Comparison of ENCODE assay signal across 8 cellular contexts in genomic region chr15:28989239-28989830, GRCh38.
DNase-seq lines count a peak whose midpoint lies in the region; ATAC-seq, FAIRE-seq and TF ChIP-seq lines count a peak whose summit lies in the region.

No MANE protein-coding gene starts in this region.

- CTCF ChIA-PET in activated CD8-positive, alpha-beta T cell treated with anti-CD3 and anti-CD28 coated beads for 36 hours (lab: Charles Lee): interaction anchor here (0.7 to 5.0 kb wide), 7 partner anchors 12 to 113 kb away, joined by 3 to 25 read pairs (median 6); no protein-coding TSS in a partner anchor

- H3K4me1 Mint-ChIP-seq in activated CD8-positive, alpha-beta T cell treated with anti-CD3 and anti-CD28 coated beads for 36 hours (ENCODE audit: low read depth): peaks cover 35% of the 10 kb centered on the region

- no peak overlapping the region for H3K27ac ChIP-seq in kidney (ENCODE audit: low read depth in 2 of 2, low read length in 2 of 2)

- H3K4me1 ChIP-seq in kidney (ENCODE audit: control insufficient read depth in 1 of 2, insufficient read depth in 1 of 2, low read depth in 1 of 2, low read length in 2 of 2): no peaks in the 10 kb centered on the region

- no peaks in the 10 kb centered on the region for H3K9me3 ChIP-seq in kidney (ENCODE audit: control insufficient read depth in 1 of 2, low read length in 2 of 2)

- H3K9me3 Mint-ChIP-seq in activated CD8-positive, alpha-beta T cell treated with anti-CD3 and anti-CD28 coated beads for 36 hours: peaks cover 7% of the 10 kb centered on the region

- H3K4me3 Mint-ChIP-seq in activated CD8-positive, alpha-beta T cell treated with anti-CD3 and anti-CD28 coated beads for 36 hours: no peak overlapping the region

- peak in 12 of 14 donors; percentile 24 to 87 (median 70) for DNase-seq in C1 segment of cervical spinal cord (lab: John Stamatoyannopoulos, UW)
- peak; percentile 60 for DNase-seq in Jurkat, Clone E6-1 (ENCODE audit: low read depth, low spot score)
- peak; percentile 68 for DNase-seq in activated CD8-positive, alpha-beta T cell treated with anti-CD3 and anti-CD28 coated beads for 36 hours
- DNase-seq in kidney tubule cell (ENCODE audit: low spot score): peak; percentile 17
- DNase-seq in kidney: no peak
- no peak for DNase-seq in NCI-H2029 treated with DMSO at 0.1 percent for 48 hours (lab: John Stamatoyannopoulos, UW)

- H3K27ac Mint-ChIP-seq in activated CD8-positive, alpha-beta T cell treated with anti-CD3 and anti-CD28 coated beads for 36 hours: no peak overlapping the region

- FAIRE-seq in kidney (lab: Jason Lieb, UNC): no peak

- TF ChIP-seq CTCF in activated CD8-positive, alpha-beta T cell treated with anti-CD3 and anti-CD28 coated beads for 36 hours (IDR thresholded peaks at IDR 0.05): peak; percentile 47
- TF ChIP-seq CTCF in kidney (IDR thresholded peaks at IDR 0.05; ENCODE audit: borderline replicate concordance, extremely low read depth, insufficient read depth): no peak

- no peaks in the 10 kb centered on the region for H3K27me3 Mint-ChIP-seq in activated CD8-positive, alpha-beta T cell treated with anti-CD3 and anti-CD28 coated beads for 36 hours

- no peaks in the 10 kb centered on the region for H3K36me3 ChIP-seq in kidney (ENCODE audit: control insufficient read depth in 1 of 2, insufficient read depth in 2 of 2, low read length in 2 of 2)

- no peak overlapping the region for H3K4me3 ChIP-seq in Jurkat, Clone E6-1 (ENCODE audit: low read length)
- no peak overlapping the region for H3K4me3 ChIP-seq in kidney (ENCODE audit: low read length in 2 of 2)

- intact Hi-C loops in activated CD8-positive, alpha-beta T cell treated with anti-CD3 and anti-CD28 coated beads for 36 hours (cut with micrococcal nuclease): loop anchor here (10.0 kb wide), 1 partner anchor 95 kb away; no protein-coding TSS in a partner anchor
- intact Hi-C loops in kidney (cut with DNase I): no loop called here

- peak; percentile 75 for ATAC-seq in activated CD8-positive, alpha-beta T cell treated with anti-CD3 and anti-CD28 coated beads for 36 hours
- ATAC-seq in HG02610 (IDR thresholded peaks at IDR 0.05; ENCODE audit: unreplicated experiment) (no peak), GM18868 (IDR thresholded peaks at IDR 0.05; ENCODE audit: unreplicated experiment) (no peak)

- POLR2A ChIA-PET in activated CD8-positive, alpha-beta T cell treated with anti-CD3 and anti-CD28 coated beads for 36 hours (lab: Charles Lee): no interaction called here

- no peak overlapping the region for H3K9ac ChIP-seq in kidney (ENCODE audit: low read length in 2 of 2)

- H3K36me3 Mint-ChIP-seq in activated CD8-positive, alpha-beta T cell treated with anti-CD3 and anti-CD28 coated beads for 36 hours (ENCODE audit: low read depth): peaks cover 12% of the 10 kb centered on the region

Comparison
In these comparisons a context has a peak if more than half of its experiments do, and no peak if none do; other contexts are left out.
1. DNase-seq: peak in C1 segment of cervical spinal cord (12 of 14), Jurkat, Clone E6-1 (single experiment), activated CD8-positive, alpha-beta T cell treated with anti-CD3 and anti-CD28 coated beads for 36 hours (single experiment) and kidney tubule cell (single experiment); none in kidney (single experiment) and NCI-H2029 treated with DMSO at 0.1 percent for 48 hours (single experiment).